10 cellular contexts compared by ENCODE assay signal in genomic region chr15:84656972-84657371, GRCh38. TPM values are rescaled to one million over a fixed set of nuclear protein-coding genes. Genes with fewer than 3 reads are reported as not detected.
DNase-seq lines count a peak whose midpoint lies in the region; ATAC-seq, FAIRE-seq and TF ChIP-seq lines count a peak whose summit lies in the region.
"Had no signal": no experiment of that assay in that cellular context is flagged by ENCODE, and none has a peak within 500 bp of the region (broad histone marks: within the 10 kb centered on the region; RNA-seq: fewer than 3 reads in every experiment).

No MANE protein-coding gene starts in this region.

- peak overlapping the region; percentile 75 for H3K4me2 ChIP-seq in HCT116 (ENCODE audit: low read length)

- H3K4me1 ChIP-seq in HCT116 (ENCODE audit: control insufficient read depth in 1 of 2, insufficient read depth in 2 of 2, low read length in 2 of 2) (peaks cover 20 to 46% of the 10 kb centered on the region in 2 experiments), adipocyte (ENCODE audit: control insufficient read depth, insufficient read depth, low read length) (peaks cover 45% of the 10 kb centered on the region), small intestine (ENCODE audit: control insufficient read depth in 2 of 2, insufficient read depth in 1 of 2, low read depth in 1 of 2, low read length in 1 of 2) (peaks cover 0 to 3% of the 10 kb centered on the region in 2 donors), upper lobe of right lung (peaks cover 32% of the 10 kb centered on the region)

- peaks cover 21% of the 10 kb centered on the region for H3K79me2 ChIP-seq in HCT116 (ENCODE audit: insufficient read depth, low read length)

- H3K27me3 Mint-ChIP-seq in CD14-positive monocyte (ENCODE audit: low read depth in 3 of 3) = peaks cover 0 to 8% (median 8%) of the 10 kb centered on the region in 3 donors
- H3K27me3 Mint-ChIP-seq in natural killer cell treated with Interleukin-12 subunit alpha and Interleukin-12 subunit beta and Interleukin-15 and Interleukin-18, amount 100 ng/mL, for 72 hours = no peaks in the 10 kb centered on the region

- H3K9ac ChIP-seq in HCT116 (ENCODE audit: low read length) = no peak overlapping the region
- peak overlapping the region; percentile 81 for H3K9ac ChIP-seq in adipocyte (ENCODE audit: low read length)

- peaks cover 12 to 29% of the 10 kb centered on the region in 2 donors for H3K36me3 Mint-ChIP-seq in CD14-positive monocyte
- peaks cover 6% of the 10 kb centered on the region for H3K36me3 Mint-ChIP-seq in natural killer cell treated with Interleukin-12 subunit alpha and Interleukin-12 subunit beta and Interleukin-15 and Interleukin-18, amount 100 ng/mL, for 72 hours

- peaks cover 40% of the 10 kb centered on the region for H3K4me1 Mint-ChIP-seq in CD14-positive monocyte
- H3K4me1 Mint-ChIP-seq in natural killer cell treated with Interleukin-12 subunit alpha and Interleukin-12 subunit beta and Interleukin-15 and Interleukin-18, amount 100 ng/mL, for 72 hours (ENCODE audit: low read depth in 2 of 2) = peaks cover 46 to 48% of the 10 kb centered on the region in 2 donors

- 87 to 94% (median 89%) methylated on average over 7 of the region's 7 CpGs for WGBS in small intestine, 3 donors

- H3K27me3 ChIP-seq in HCT116 (ENCODE audit: insufficient read depth, low read length) = no peaks in the 10 kb centered on the region
- H3K27me3 ChIP-seq in adipocyte (replicated peaks; ENCODE audit: control insufficient read depth, insufficient read depth, low read length) = no peaks in the 10 kb centered on the region
- H3K27me3 ChIP-seq in small intestine (ENCODE audit: control insufficient read depth in 2 of 2, insufficient read depth in 2 of 2, low read length in 2 of 2) = no peaks in the 10 kb centered on the region
- no peaks in the 10 kb centered on the region for H3K27me3 ChIP-seq in upper lobe of right lung

- CTCF ChIA-PET in HCT116 (lab: Charles Lee) = no interaction called here

- POLR2A ChIA-PET in HCT116 (lab: Charles Lee) = no interaction called here

- DNase-seq in CD14-positive monocyte (ENCODE audit: low spot score) = no peak
- DNase-seq in HCT116 (ENCODE audit: low read depth, low spot score) = no peak
- no peak for DNase-seq in adipocyte (ENCODE audit: low read depth)
- DNase-seq in natural killer cell treated with Interleukin-12 subunit alpha and Interleukin-12 subunit beta and Interleukin-15 and Interleukin-18, amount 100 ng/mL, for 72 hours (ENCODE audit: low spot score) = no peak
- no peak for DNase-seq in small intestine
- DNase-seq in A172 (ENCODE audit: low spot score) = no peak
- no peak for DNase-seq in upper lobe of right lung
- DNase-seq: islet precursor cell; stimulated activated naive CD4-positive, alpha-beta T cell had no signal

- no peak for FAIRE-seq in small intestine (lab: Jason Lieb, UNC)

- TF ChIP-seq CTCF in CD14-positive monocyte (IDR thresholded peaks at IDR 0.05) (no peak), HCT116 (IDR thresholded peaks at IDR 0.05 in 2 of 3, conservative IDR thresholded peaks at IDR 0.05 in 1 of 3; ENCODE audit: borderline replicate concordance in 1 of 3, insufficient read depth in 1 of 3, low read depth in 2 of 3, low read length in 2 of 3) (no peak), upper lobe of right lung (IDR thresholded peaks at IDR 0.05) (no peak)

- no peak for TF ChIP-seq RAD21 in HCT116 (IDR thresholded peaks at IDR 0.05; ENCODE audit: low read depth)

- H3K4me3 ChIP-seq in HCT116 (replicated peaks in 1 of 2; ENCODE audit: low read depth in 1 of 2, low read length in 2 of 2) = no peak overlapping the region; a peak in 1 of 4 replicates
- H3K4me3 ChIP-seq in adipocyte (ENCODE audit: low read length) = peak overlapping the region; percentile 81
- H3K4me3 ChIP-seq in small intestine (ENCODE audit: low read depth in 1 of 2, low read length in 2 of 2) = no peak overlapping the region
- no peak overlapping the region for H3K4me3 ChIP-seq in upper lobe of right lung

- H3K9me3 Mint-ChIP-seq in CD14-positive monocyte = peaks cover 0 to 1% (median 0%) of the 10 kb centered on the region in 7 donors
- H3K9me3 Mint-ChIP-seq in natural killer cell treated with Interleukin-12 subunit alpha and Interleukin-12 subunit beta and Interleukin-15 and Interleukin-18, amount 100 ng/mL, for 72 hours = no peaks in the 10 kb centered on the region

- BruUV-seq in HCT116 (replicated peaks; lab: Mats Ljungman, UMichigan) = no TSS peak

- H3K36me3 ChIP-seq in HCT116 (ENCODE audit: control insufficient read depth in 1 of 2, insufficient read depth in 2 of 2, low read length in 2 of 2) (peaks cover 3 to 10% of the 10 kb centered on the region in 2 experiments; a peak in 2 of 4 replicates), adipocyte (ENCODE audit: control insufficient read depth, insufficient read depth, low read length, severe bottlenecking) (peaks cover 9% of the 10 kb centered on the region), small intestine (ENCODE audit: control insufficient read depth in 2 of 2, insufficient read depth in 2 of 2, low read length in 2 of 2) (no peaks in the 10 kb centered on the region), upper lobe of right lung (peaks cover 11% of the 10 kb centered on the region)

- ATAC-seq in HCT116 (no peak), upper lobe of right lung (no peak), HG03520 (IDR thresholded peaks at IDR 0.05; ENCODE audit: unreplicated experiment) (no peak)
- no peak for ATAC-seq in natural killer cell treated with Interleukin-12 subunit alpha and Interleukin-12 subunit beta and Interleukin-15 and Interleukin-18, amount 100 ng/mL, for 72 hours

- H3K27ac Mint-ChIP-seq in CD14-positive monocyte = no peak overlapping the region
- peak overlapping the region in 1 of 2 donors; percentile 41 for H3K27ac Mint-ChIP-seq in natural killer cell treated with Interleukin-12 subunit alpha and Interleukin-12 subunit beta and Interleukin-15 and Interleukin-18, amount 100 ng/mL, for 72 hours

- H3K9me3 ChIP-seq in HCT116 (ENCODE audit: control insufficient read depth in 1 of 2, insufficient read depth in 1 of 2, low read depth in 1 of 2, low read length in 2 of 2) = no peaks in the 10 kb centered on the region
- H3K9me3 ChIP-seq in adipocyte (ENCODE audit: control insufficient read depth, low read length) = no peaks in the 10 kb centered on the region
- H3K9me3 ChIP-seq in small intestine (ENCODE audit: control insufficient read depth, low read depth) = no peaks in the 10 kb centered on the region
- no peaks in the 10 kb centered on the region for H3K9me3 ChIP-seq in upper lobe of right lung

- H3K27ac ChIP-seq in HCT116 (ENCODE audit: low read depth, low read length) (no peak overlapping the region), small intestine (ENCODE audit: low read depth in 1 of 2, low read length in 1 of 2) (no peak overlapping the region), upper lobe of right lung (no peak overlapping the region)

- intact Hi-C loops in CD14-positive monocyte (cut with micrococcal nuclease) (loop anchor here (5.0 to 10.0 kb wide), 4 partner anchors 58 to 115 kb away; partner anchors contain the start of genes SEC11A (in 1 of the 2) and ZNF592 (in 1 of the 2)), HCT116 (cut with micrococcal nuclease) (loop anchor here (10.0 kb wide), 1 partner anchor 118 kb away; no protein-coding TSS in a partner anchor), upper lobe of right lung (cut with DNase I) (no loop called here)

- RAD21 ChIA-PET in HCT116 (lab: Charles Lee; ENCODE audit: low non-redundant PET in 1 of 2, low total read pairs in 2 of 2, uncharacterized antibody in 2 of 2, unreplicated experiment in 2 of 2) = no interaction called here

- H3K4me3 Mint-ChIP-seq in CD14-positive monocyte = peak overlapping the region; percentile 82 to 83
- peak overlapping the region; percentile 77 for H3K4me3 Mint-ChIP-seq in natural killer cell treated with Interleukin-12 subunit alpha and Interleukin-12 subunit beta and Interleukin-15 and Interleukin-18, amount 100 ng/mL, for 72 hours

- no peaks in the 10 kb centered on the region for H4K20me1 ChIP-seq in HCT116 (ENCODE audit: insufficient read depth)

- TF ChIP-seq POLR2A in HCT116 (IDR thresholded peaks at IDR 0.05; ENCODE audit: borderline replicate concordance, extremely low read depth, insufficient read depth, insufficient read length) = no peak

- H2AFZ ChIP-seq in HCT116 (ENCODE audit: low read depth, low read length, poor library complexity, severe bottlenecking) = no peak overlapping the region

- H3K9me2 ChIP-seq in HCT116 (ENCODE audit: insufficient read depth) = no peaks in the 10 kb centered on the region

TF ChIP-seq in HCT116, 20 proteins besides CTCF, POLR2A, EP300 and RAD21 (continues in another document):
- TF ChIP-seq CBX3 (IDR thresholded peaks at IDR 0.05; ENCODE audit: low read depth) (no peak), SP1 (IDR thresholded peaks at IDR 0.05; ENCODE audit: low read depth) (no peak)

RNA-seq across cellular contexts. Expression of gene NMB, which starts 1.0 kb away (rescaled TPM):
- polyA plus RNA-seq in CD14-positive monocyte (under 1 TPM; 0.45 to 0.81 TPM), small intestine (1 to 10 TPM; 1.8 to 7.7 (median 2.2) TPM)
- total RNA-seq in HCT116 (2021; ENCODE audit: unreplicated experiment) (9.8 TPM), upper lobe of right lung (9.0 TPM)
- 12.7 and 14.4 TPM in 2 replicates for polyA plus RNA-seq in HCT116 (2012)
- total RNA-seq in natural killer cell treated with Interleukin-12 subunit alpha and Interleukin-12 subunit beta and Interleukin-15 and Interleukin-18, amount 100 ng/mL, for 72 hours = 1 to 10 TPM; 3.8 to 7.1 TPM
- total RNA-seq in A172 (2014; rRNA removed; shearing (Covaris generic)) = 0.53 and 2.8 TPM in 2 replicates

RNA-seq across cellular contexts. Expression of gene WDR73, which starts 2.9 kb away (rescaled TPM):
- 10 to 100 TPM; 12.1 to 14.3 TPM for polyA plus RNA-seq in CD14-positive monocyte
- 35.6 TPM for total RNA-seq in HCT116 (2021; ENCODE audit: unreplicated experiment)
- polyA plus RNA-seq in HCT116 (2012) = 17.7 and 19.2 TPM in 2 replicates
- 10 to 100 TPM; 19.7 to 41.2 TPM for total RNA-seq in natural killer cell treated with Interleukin-12 subunit alpha and Interleukin-12 subunit beta and Interleukin-15 and Interleukin-18, amount 100 ng/mL, for 72 hours
- polyA plus RNA-seq in small intestine = 10 to 100 TPM in 1 of 3 donors, 1 to 10 TPM in 2; 6.3 to 13.8 (median 7.6) TPM
- total RNA-seq in A172 (2014; rRNA removed; shearing (Covaris generic)) = 17.8 and 19.0 TPM in 2 replicates
- total RNA-seq in upper lobe of right lung = 29.4 TPM

RNA-seq across cellular contexts. Expression of gene ZSCAN2, which starts 56.2 kb away (rescaled TPM):
- polyA plus RNA-seq in CD14-positive monocyte (1 to 10 TPM; 1.7 to 3.4 TPM), small intestine (1 to 10 TPM; 3.2 to 5.6 (median 3.4) TPM)
- total RNA-seq in HCT116 (2021; ENCODE audit: unreplicated experiment) (15.5 TPM), upper lobe of right lung (5.8 TPM)
- 9.4 and 10.5 TPM in 2 replicates for polyA plus RNA-seq in HCT116 (2012)
- 1 to 10 TPM; 5.5 to 9.2 TPM for total RNA-seq in natural killer cell treated with Interleukin-12 subunit alpha and Interleukin-12 subunit beta and Interleukin-15 and Interleukin-18, amount 100 ng/mL, for 72 hours
- 13.2 and 17.5 TPM in 2 replicates for total RNA-seq in A172 (2014; rRNA removed; shearing (Covaris generic))

RNA-seq across cellular contexts. Expression of gene SEC11A, which starts 59.0 kb away (rescaled TPM):
- polyA plus RNA-seq in CD14-positive monocyte (100 to 1,000 TPM; 154 to 166 TPM), small intestine (100 to 1,000 TPM; 110 to 149 (median 147) TPM)
- total RNA-seq in HCT116 (2021; ENCODE audit: unreplicated experiment) (175 TPM), upper lobe of right lung (168 TPM)
- 103 and 124 TPM in 2 replicates for polyA plus RNA-seq in HCT116 (2012)
- 100 to 1,000 TPM in 1 of 2 donors, 10 to 100 TPM in 1; 73.0 to 114 TPM for total RNA-seq in natural killer cell treated with Interleukin-12 subunit alpha and Interleukin-12 subunit beta and Interleukin-15 and Interleukin-18, amount 100 ng/mL, for 72 hours
- total RNA-seq in A172 (2014; rRNA removed; shearing (Covaris generic)) = 262 and 270 TPM in 2 replicates
